In the genomic region with DNA sequence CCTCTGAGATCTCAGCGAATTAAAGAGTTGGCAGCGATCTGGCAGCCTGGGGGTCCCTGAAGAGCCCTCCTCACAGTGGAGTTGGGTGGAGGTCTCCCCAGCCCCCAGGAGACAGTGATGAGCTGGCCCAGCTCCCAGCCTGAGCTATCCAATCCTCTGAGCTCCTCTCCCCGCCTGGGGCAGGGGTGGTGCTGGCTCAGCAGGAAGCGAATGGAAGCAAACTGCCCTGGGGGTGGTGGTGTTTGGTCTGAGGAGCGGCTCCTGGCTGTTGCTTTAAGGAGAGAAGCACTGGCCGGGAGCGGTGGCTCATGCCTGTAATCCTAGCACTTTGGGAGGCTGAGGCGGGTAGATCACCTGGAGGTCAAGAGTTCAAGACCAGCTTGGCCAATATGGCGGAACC, we compare ENCODE assay signal across 26 cellular contexts. TPM values are rescaled to one million over a fixed set of nuclear protein-coding genes. Genes with fewer than 3 reads are reported as not detected.
"Had no signal": no experiment of that assay in that cellular context is flagged by ENCODE, and none has a peak within 500 bp of the region (broad histone marks: within the 10 kb centered on the region; RNA-seq: fewer than 3 reads in every experiment).

No MANE protein-coding gene starts in this region.

- H3K27ac ChIP-seq: neural progenitor cell, neutrophil, parathyroid adenoma, psoas muscle, right lobe of liver, sigmoid colon, stomach, thoracic aorta, thyroid gland, tibial nerve, upper lobe of left lung, vagina had no signal

- H3K4me3 ChIP-seq: neural progenitor cell, psoas muscle, right lobe of liver, sigmoid colon, stomach, thoracic aorta, thyroid gland, tibial nerve, upper lobe of left lung, vagina had no signal

- H2AFZ ChIP-seq: neural progenitor cell, parathyroid adenoma had no signal

- H3K9ac ChIP-seq: neural progenitor cell, parathyroid adenoma had no signal

- H3K9me3 ChIP-seq: psoas muscle, right lobe of liver, thoracic aorta, thyroid gland had no signal

- DNase-seq: naive thymus-derived CD4-positive, alpha-beta T cell; nucleus accumbens; right lobe of liver; sigmoid colon; small intestine; stimulated activated CD4-positive, alpha-beta T cell treated with anti-CD3 and anti-CD28 coated beads, Interleukin-15, amount 100 ng/mL, for 24 hours; stimulated activated CD4-positive, alpha-beta T cell treated with anti-CD3 and anti-CD28 coated beads, Interleukin-2, amount 100 ng/mL, for 24 hours; stimulated activated CD4-positive, alpha-beta T cell treated with anti-CD3 and anti-CD28 coated beads, Interleukin-2, amount 100 ng/mL, for 48 hours; stimulated activated CD4-positive, alpha-beta T cell treated with anti-CD3 and anti-CD28 coated beads, Interleukin-4, amount 100 ng/mL, for 24 hours; stimulated activated naive B cell treated with anti-CD40 and anti-IgM and Interleukin-4, amounts not matched to agents 10 μg/mL and 1 μg/mL and 100 μg/mL, for 72 hours; stimulated activated naive CD4-positive, alpha-beta T cell treated with Interleukin-2 at 50 U/mL for 16 hours; stomach; thyroid gland; trophoblast cell; upper lobe of left lung had no signal

- H3K4me2 ChIP-seq: neural progenitor cell had no signal

- H3K36me3 ChIP-seq: neural progenitor cell, neutrophil, right lobe of liver, sigmoid colon, stomach, thoracic aorta, thyroid gland, tibial nerve, upper lobe of left lung, vagina had no signal

- ATAC-seq: naive thymus-derived CD4-positive, alpha-beta T cell; psoas muscle; right cardiac atrium; right lobe of liver; stimulated activated effector memory CD8-positive, alpha-beta T cell treated with anti-CD3 and anti-CD28 coated beads, Interleukin-12 subunit alpha, Interleukin-12 subunit beta, amount 100 ng/mL, for 72 hours; stimulated activated naive B cell treated with anti-CD40 and anti-IgM and Interleukin-4, amounts not matched to agents 10 μg/mL and 1 μg/mL and 100 μg/mL, for 72 hours had no signal

- H3K27me3 ChIP-seq: neural progenitor cell, right lobe of liver, thyroid gland, upper lobe of left lung, vagina had no signal

- H3K79me2 ChIP-seq: parathyroid adenoma had no signal

- H3K4me1 ChIP-seq: parathyroid adenoma, psoas muscle, right lobe of liver, sigmoid colon, stomach, thyroid gland, tibial nerve, upper lobe of left lung, vagina had no signal

RNA-seq across cellular contexts. Expression of a gene that starts 19.5 kb away (rescaled TPM):
- total RNA-seq: osteocyte had no signal
- polyA plus RNA-seq: naive thymus-derived CD4-positive, alpha-beta T cell; neural cell had no signal
